1 cellular context compared by ENCODE assay signal in the genomic region with DNA sequence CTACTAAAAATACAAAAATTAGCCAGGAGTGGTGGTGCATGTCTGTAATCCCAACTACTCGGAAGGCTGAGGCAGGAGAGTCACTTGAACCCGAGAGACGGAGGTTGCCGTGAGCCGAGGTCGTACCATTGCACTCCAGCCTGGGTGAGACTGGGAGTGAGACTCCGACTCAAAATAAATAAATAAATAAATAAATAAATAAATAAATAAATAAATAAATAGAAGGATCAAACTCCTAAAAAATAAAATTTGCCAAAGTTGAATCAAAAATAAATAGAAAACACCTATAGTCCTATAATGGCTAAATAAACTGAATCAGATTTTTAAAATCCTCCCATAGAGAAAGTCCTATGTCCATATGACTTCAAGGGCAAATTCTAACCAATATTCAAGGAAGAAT.
TF ChIP-seq lines count a peak whose summit lies in the region.

No MANE protein-coding gene starts in this region.

TF ChIP-seq in HEK293, 187 proteins besides CTCF, POLR2A, EP300 and RAD21 (continued from another document):
- TF ChIP-seq, protein P1, sequence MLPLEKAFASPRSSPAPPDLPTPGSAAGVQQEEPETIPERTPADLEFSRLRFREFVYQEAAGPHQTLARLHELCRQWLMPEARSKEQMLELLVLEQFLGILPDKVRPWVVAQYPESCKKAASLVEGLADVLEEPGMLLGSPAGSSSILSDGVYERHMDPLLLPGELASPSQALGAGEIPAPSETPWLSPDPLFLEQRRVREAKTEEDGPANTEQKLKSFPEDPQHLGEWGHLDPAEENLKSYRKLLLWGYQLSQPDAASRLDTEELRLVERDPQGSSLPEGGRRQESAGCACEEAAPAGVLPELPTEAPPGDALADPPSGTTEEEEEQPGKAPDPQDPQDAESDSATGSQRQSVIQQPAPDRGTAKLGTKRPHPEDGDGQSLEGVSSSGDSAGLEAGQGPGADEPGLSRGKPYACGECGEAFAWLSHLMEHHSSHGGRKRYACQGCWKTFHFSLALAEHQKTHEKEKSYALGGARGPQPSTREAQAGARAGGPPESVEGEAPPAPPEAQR (tag by site-specific recombination; IDR thresholded peaks at IDR 0.05), result no peak
- TF ChIP-seq ZNF654 (tag by site-specific recombination; IDR thresholded peaks at IDR 0.05; ENCODE audit: low read depth), result peak; percentile 51
- TF ChIP-seq, protein P2, sequence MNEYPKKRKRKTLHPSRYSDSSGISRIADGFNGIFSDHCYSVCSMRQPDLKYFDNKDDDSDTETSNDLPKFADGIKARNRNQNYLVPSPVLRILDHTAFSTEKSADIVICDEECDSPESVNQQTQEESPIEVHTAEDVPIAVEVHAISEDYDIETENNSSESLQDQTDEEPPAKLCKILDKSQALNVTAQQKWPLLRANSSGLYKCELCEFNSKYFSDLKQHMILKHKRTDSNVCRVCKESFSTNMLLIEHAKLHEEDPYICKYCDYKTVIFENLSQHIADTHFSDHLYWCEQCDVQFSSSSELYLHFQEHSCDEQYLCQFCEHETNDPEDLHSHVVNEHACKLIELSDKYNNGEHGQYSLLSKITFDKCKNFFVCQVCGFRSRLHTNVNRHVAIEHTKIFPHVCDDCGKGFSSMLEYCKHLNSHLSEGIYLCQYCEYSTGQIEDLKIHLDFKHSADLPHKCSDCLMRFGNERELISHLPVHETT (tag by site-specific recombination; IDR thresholded peaks at IDR 0.05), result peak; percentile 69; the same call in 1 of the 2 replicates
- TF ChIP-seq ZNF501 (tag by site-specific recombination; IDR thresholded peaks at IDR 0.05), result peak; percentile 82
- peak; percentile 88; the same call in 1 of the 2 replicates for TF ChIP-seq ZNF138 (tag by site-specific recombination; IDR thresholded peaks at IDR 0.05; ENCODE audit: borderline replicate concordance)
- TF ChIP-seq ZNF223 (tag by site-specific recombination; IDR thresholded peaks at IDR 0.05), result peak; percentile 65; the same call in 1 of the 2 replicates
- 0 out of 2 replicates have a peak, but pooled peaks have one; percentile 42 for TF ChIP-seq ZNF610 (tag by site-specific recombination; IDR thresholded peaks at IDR 0.05; ENCODE audit: borderline replicate concordance)
- peak; percentile 73; the same call in 1 of the 2 replicates for TF ChIP-seq ZNF354C (tag by site-specific recombination; IDR thresholded peaks at IDR 0.05; ENCODE audit: borderline replicate concordance, low read depth)
- 0 out of 2 replicates have a peak, but pooled peaks have one; percentile 65 for TF ChIP-seq OVOL3 (tag by site-specific recombination; IDR thresholded peaks at IDR 0.05)
- no peak for TF ChIP-seq EGR2 (tag by site-specific recombination; IDR thresholded peaks at IDR 0.05; ENCODE audit: low read depth)
- TF ChIP-seq, protein P3, sequence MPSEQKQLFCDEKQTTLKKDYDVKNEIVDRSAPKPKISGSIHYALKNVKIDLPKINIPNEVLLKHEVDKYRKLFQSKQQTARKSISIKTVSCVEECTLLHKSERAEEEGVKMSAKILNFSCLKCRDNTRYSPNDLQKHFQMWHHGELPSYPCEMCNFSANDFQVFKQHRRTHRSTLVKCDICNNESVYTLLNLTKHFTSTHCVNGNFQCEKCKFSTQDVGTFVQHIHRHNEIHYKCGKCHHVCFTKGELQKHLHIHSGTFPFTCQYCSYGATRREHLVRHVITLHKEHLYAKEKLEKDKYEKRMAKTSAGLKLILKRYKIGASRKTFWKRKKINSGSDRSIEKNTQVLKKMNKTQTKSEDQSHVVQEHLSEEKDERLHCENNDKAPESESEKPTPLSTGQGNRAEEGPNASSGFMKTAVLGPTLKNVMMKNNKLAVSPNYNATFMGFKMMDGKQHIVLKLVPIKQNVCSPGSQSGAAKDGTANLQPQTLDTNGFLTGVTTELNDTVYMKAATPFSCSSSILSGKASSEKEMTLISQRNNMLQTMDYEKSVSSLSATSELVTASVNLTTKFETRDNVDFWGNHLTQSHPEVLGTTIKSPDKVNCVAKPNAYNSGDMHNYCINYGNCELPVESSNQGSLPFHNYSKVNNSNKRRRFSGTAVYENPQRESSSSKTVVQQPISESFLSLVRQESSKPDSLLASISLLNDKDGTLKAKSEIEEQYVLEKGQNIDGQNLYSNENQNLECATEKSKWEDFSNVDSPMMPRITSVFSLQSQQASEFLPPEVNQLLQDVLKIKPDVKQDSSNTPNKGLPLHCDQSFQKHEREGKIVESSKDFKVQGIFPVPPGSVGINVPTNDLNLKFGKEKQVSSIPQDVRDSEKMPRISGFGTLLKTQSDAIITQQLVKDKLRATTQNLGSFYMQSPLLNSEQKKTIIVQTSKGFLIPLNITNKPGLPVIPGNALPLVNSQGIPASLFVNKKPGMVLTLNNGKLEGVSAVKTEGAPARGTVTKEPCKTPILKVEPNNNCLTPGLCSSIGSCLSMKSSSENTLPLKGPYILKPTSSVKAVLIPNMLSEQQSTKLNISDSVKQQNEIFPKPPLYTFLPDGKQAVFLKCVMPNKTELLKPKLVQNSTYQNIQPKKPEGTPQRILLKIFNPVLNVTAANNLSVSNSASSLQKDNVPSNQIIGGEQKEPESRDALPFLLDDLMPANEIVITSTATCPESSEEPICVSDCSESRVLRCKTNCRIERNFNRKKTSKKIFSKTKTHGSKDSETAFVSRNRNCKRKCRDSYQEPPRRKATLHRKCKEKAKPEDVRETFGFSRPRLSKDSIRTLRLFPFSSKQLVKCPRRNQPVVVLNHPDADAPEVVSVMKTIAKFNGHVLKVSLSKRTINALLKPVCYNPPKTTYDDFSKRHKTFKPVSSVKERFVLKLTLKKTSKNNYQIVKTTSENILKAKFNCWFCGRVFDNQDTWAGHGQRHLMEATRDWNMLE (tag by site-specific recombination; conservative IDR thresholded peaks at IDR 0.05; ENCODE audit: low read depth), result peak; percentile 98
- peak; percentile 63; the same call in 1 of the 2 replicates for TF ChIP-seq ZBTB1 (tag by site-specific recombination; IDR thresholded peaks at IDR 0.05)
- peak; percentile 42; the same call in 1 of the 2 replicates for TF ChIP-seq GFI1B (tag by site-specific recombination; IDR thresholded peaks at IDR 0.05)
- TF ChIP-seq ZNF629 (tag by site-specific recombination; IDR thresholded peaks at IDR 0.05), result peak; percentile 77
- TF ChIP-seq, protein P4, sequence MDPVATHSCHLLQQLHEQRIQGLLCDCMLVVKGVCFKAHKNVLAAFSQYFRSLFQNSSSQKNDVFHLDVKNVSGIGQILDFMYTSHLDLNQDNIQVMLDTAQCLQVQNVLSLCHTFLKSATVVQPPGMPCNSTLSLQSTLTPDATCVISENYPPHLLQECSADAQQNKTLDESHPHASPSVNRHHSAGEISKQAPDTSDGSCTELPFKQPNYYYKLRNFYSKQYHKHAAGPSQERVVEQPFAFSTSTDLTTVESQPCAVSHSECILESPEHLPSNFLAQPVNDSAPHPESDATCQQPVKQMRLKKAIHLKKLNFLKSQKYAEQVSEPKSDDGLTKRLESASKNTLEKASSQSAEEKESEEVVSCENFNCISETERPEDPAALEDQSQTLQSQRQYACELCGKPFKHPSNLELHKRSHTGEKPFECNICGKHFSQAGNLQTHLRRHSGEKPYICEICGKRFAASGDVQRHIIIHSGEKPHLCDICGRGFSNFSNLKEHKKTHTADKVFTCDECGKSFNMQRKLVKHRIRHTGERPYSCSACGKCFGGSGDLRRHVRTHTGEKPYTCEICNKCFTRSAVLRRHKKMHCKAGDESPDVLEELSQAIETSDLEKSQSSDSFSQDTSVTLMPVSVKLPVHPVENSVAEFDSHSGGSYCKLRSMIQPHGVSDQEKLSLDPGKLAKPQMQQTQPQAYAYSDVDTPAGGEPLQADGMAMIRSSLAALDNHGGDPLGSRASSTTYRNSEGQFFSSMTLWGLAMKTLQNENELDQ (tag by site-specific recombination; IDR thresholded peaks at IDR 0.05; ENCODE audit: low read depth), result no peak
- no peak for TF ChIP-seq ZSCAN30 (tag by site-specific recombination; IDR thresholded peaks at IDR 0.05)
- TF ChIP-seq ZNF433 (tag by site-specific recombination; IDR thresholded peaks at IDR 0.05; ENCODE audit: low read depth), result peak; percentile 95
- TF ChIP-seq ZFP37 (tag by site-specific recombination; IDR thresholded peaks at IDR 0.05), result peak; percentile 79; the same call in 1 of the 2 replicates
- TF ChIP-seq ZBTB7A (tag by site-specific recombination; IDR thresholded peaks at IDR 0.05; ENCODE audit: low read depth), result no peak
- TF ChIP-seq MZF1 (tag by site-specific recombination; IDR thresholded peaks at IDR 0.05; ENCODE audit: borderline replicate concordance), result peak; percentile 50; the same call in 1 of the 2 replicates
- peak; percentile 98 for TF ChIP-seq ZNF426 (tag by site-specific recombination; IDR thresholded peaks at IDR 0.05)
- TF ChIP-seq ZNF555 (tag by site-specific recombination; conservative IDR thresholded peaks at IDR 0.05), result peak; percentile 98
- 0 out of 2 replicates have a peak, but pooled peaks have one; percentile 27 for TF ChIP-seq ZNF404 (tag by site-specific recombination; IDR thresholded peaks at IDR 0.05)
- TF ChIP-seq ZNF394 (tag by site-specific recombination; IDR thresholded peaks at IDR 0.05; ENCODE audit: borderline replicate concordance), result peak; percentile 99
